Comparison of ENCODE assay signal across 22 cellular contexts in genomic region chr9:129403743-129404620, GRCh38.
A peak's percentile ranks its signal among the peaks of the same experiment; 100 is the strongest.
DNase-seq lines count a peak whose midpoint lies in the region; ATAC-seq and TF ChIP-seq lines count a peak whose summit lies in the region.
"Had no signal": no experiment of that assay in that cellular context is flagged by ENCODE, and none has a peak within 500 bp of the region (broad histone marks: within the 10 kb centered on the region; RNA-seq: fewer than 3 reads in every experiment).

No MANE protein-coding gene starts in this region.

- no peak overlapping the region for H3K4me3 Mint-ChIP-seq in Calu3 (ENCODE audit: low read depth, unreplicated experiment)
- H3K4me3 Mint-ChIP-seq: activated B cell treated with CpG ODN at 0.5 μM for 24 hours; activated naive CD8-positive, alpha-beta T cell treated with anti-CD3 and anti-CD28 coated beads, Interleukin-2, amount 50 U/mL, for 24 hours; stimulated activated naive CD8-positive, alpha-beta T cell treated with anti-CD3 and anti-CD28 coated beads, Interleukin-15, amount 100 ng/mL, for 72 hours had no signal

- no peak overlapping the region for H3K4me2 ChIP-seq in neural cell (ENCODE audit: low read length)
- H3K4me2 ChIP-seq: KMS-11 had no signal

- H3K9me3 Mint-ChIP-seq in Calu3 (ENCODE audit: low read depth, unreplicated experiment): no peaks in the 10 kb centered on the region
- H3K9me3 Mint-ChIP-seq: activated B cell treated with CpG ODN at 0.5 μM for 24 hours; activated naive CD8-positive, alpha-beta T cell treated with anti-CD3 and anti-CD28 coated beads, Interleukin-2, amount 50 U/mL, for 24 hours; activated T-helper 2 cell treated with anti-CD3 and anti-CD28 coated beads, Interferon-gamma antibody, Interleukin-2, Interleukin-4, amounts not matched to agents 10 μg/mL and 5 μg/mL and 100 μg/mL, durations not matched to agents 14 hours and 24 hours and 36 hours; H9; stimulated activated naive CD8-positive, alpha-beta T cell treated with anti-CD3 and anti-CD28 coated beads, Interleukin-15, amount 100 ng/mL, for 72 hours had no signal

- CTCF ChIA-PET in Calu3 (lab: Charles Lee): no interaction called here

- H3K4me1 ChIP-seq in left ventricle myocardium inferior (peaks cover 42% of the 10 kb centered on the region), vagina (peaks cover 64% of the 10 kb centered on the region), gastrocnemius medialis (peaks cover 0 to 10% of the 10 kb centered on the region in 2 donors)

- H3K9ac ChIP-seq in neural cell (ENCODE audit: low read length): peak overlapping the region; percentile 66
- H3K9ac ChIP-seq: KMS-11 had no signal

- no peak overlapping the region for H3K4me3 ChIP-seq in left ventricle myocardium inferior
- H3K4me3 ChIP-seq in dorsolateral prefrontal cortex: no peak overlapping the region
- H3K4me3 ChIP-seq in neural cell (ENCODE audit: low read length): no peak overlapping the region
- H3K4me3 ChIP-seq in vagina: no peak overlapping the region
- H3K4me3 ChIP-seq in gastrocnemius medialis: no peak overlapping the region
- H3K4me3 ChIP-seq: tibial nerve had no signal

- peaks cover 6% of the 10 kb centered on the region for H3K36me3 Mint-ChIP-seq in Calu3 (ENCODE audit: insufficient read depth, unreplicated experiment)

- TF ChIP-seq RAD21 in neural cell (conservative IDR thresholded peaks at IDR 0.05): no peak

- no TSS peak for BruUV-seq in Calu3 (replicated peaks; lab: Mats Ljungman, UMichigan)

- no peaks in the 10 kb centered on the region for H3K79me2 ChIP-seq in neural cell (replicated peaks; ENCODE audit: insufficient read depth, low read length)

- no peak for TF ChIP-seq POLR2A in vagina (IDR thresholded peaks at IDR 0.05)
- no peak for TF ChIP-seq POLR2A in gastrocnemius medialis (IDR thresholded peaks at IDR 0.05)

- no peak overlapping the region for H2AFZ ChIP-seq in neural cell (ENCODE audit: low read depth, low read length)

- H3F3A ChIP-seq in neural cell (ENCODE audit: insufficient read depth, low read length, poor library complexity, severe bottlenecking): no peaks in the 10 kb centered on the region

- no peak for TF ChIP-seq EP300 in neural cell (conservative IDR thresholded peaks at IDR 0.05; ENCODE audit: poor library complexity, severe bottlenecking)

- H3K4me1 Mint-ChIP-seq in Calu3 (ENCODE audit: low read depth, unreplicated experiment): peaks cover 29% of the 10 kb centered on the region

- H3K36me3 ChIP-seq in left ventricle myocardium inferior (no peaks in the 10 kb centered on the region), neural cell (ENCODE audit: insufficient read depth, low read length) (no peaks in the 10 kb centered on the region), vagina (no peaks in the 10 kb centered on the region), gastrocnemius medialis (no peaks in the 10 kb centered on the region)
- H3K36me3 ChIP-seq: brain microvascular endothelial cell, tibial nerve had no signal

- H3K9me3 ChIP-seq in left ventricle myocardium inferior (replicated peaks): no peaks in the 10 kb centered on the region
- no peaks in the 10 kb centered on the region for H3K9me3 ChIP-seq in neural cell (ENCODE audit: low read length)
- no peaks in the 10 kb centered on the region for H3K9me3 ChIP-seq in vagina
- no peaks in the 10 kb centered on the region for H3K9me3 ChIP-seq in gastrocnemius medialis
- H3K9me3 ChIP-seq: tibial nerve had no signal

- intact Hi-C loops in left cardiac atrium (cut with DNase I) (no loop called here), left ventricle myocardium inferior (cut with micrococcal nuclease) (no loop called here), dorsolateral prefrontal cortex (cut with DNase I) (loop anchor here in 1 of 2 donors (5.0 kb wide), 1 partner anchor 67 kb away; no protein-coding TSS in a partner anchor), vagina (cut with DNase I) (no loop called here), Calu3 (cut with micrococcal nuclease; ENCODE audit: unreplicated experiment) (no loop called here), gastrocnemius medialis (cut with DNase I; ENCODE audit: low total_unique reads) (no loop called here)

- in situ Hi-C loops in gastrocnemius medialis (cut with MboI; ENCODE audit: low sequenced_read_pairs in 4 of 4): no loop called here

- H3K27me3 ChIP-seq in left ventricle myocardium inferior (ENCODE audit: low read depth) (no peaks in the 10 kb centered on the region), dorsolateral prefrontal cortex (no peaks in the 10 kb centered on the region), neural cell (ENCODE audit: insufficient read depth, low read depth, low read length) (no peaks in the 10 kb centered on the region), vagina (no peaks in the 10 kb centered on the region), gastrocnemius medialis (no peaks in the 10 kb centered on the region)
- H3K27me3 ChIP-seq: brain microvascular endothelial cell, tibial nerve had no signal

- ATAC-seq in left cardiac atrium (no peak), gastrocnemius medialis (no peak)
- ATAC-seq: activated naive CD8-positive, alpha-beta T cell treated with anti-CD3 and anti-CD28 coated beads, Interleukin-2, amount 50 U/mL, for 24 hours; stimulated activated naive CD8-positive, alpha-beta T cell treated with anti-CD3 and anti-CD28 coated beads, Interleukin-15, amount 100 ng/mL, for 72 hours had no signal

- no peak overlapping the region for H3K27ac ChIP-seq in left ventricle myocardium inferior (replicated peaks)
- peak overlapping the region in 56 of 59 donors; percentile 43 to 97 (median 89) for H3K27ac ChIP-seq in dorsolateral prefrontal cortex
- peak overlapping the region; percentile 77 for H3K27ac ChIP-seq in neural cell (ENCODE audit: low read length)
- peak overlapping the region; percentile 96 for H3K27ac ChIP-seq in vagina
- no peak overlapping the region for H3K27ac ChIP-seq in gastrocnemius medialis
- H3K27ac ChIP-seq: brain microvascular endothelial cell, KMS-11 had no signal

- TF ChIP-seq CTCF in left ventricle myocardium inferior (IDR thresholded peaks at IDR 0.05; ENCODE audit: borderline replicate concordance) (no peak), dorsolateral prefrontal cortex (IDR thresholded peaks at IDR 0.05 in 54 of 56, conservative IDR thresholded peaks at IDR 0.05 in 2 of 56; ENCODE audit: low read depth in 1 of 56, partially characterized antibody in 56 of 56) (no peak), neural cell (IDR thresholded peaks at IDR 0.05; ENCODE audit: poor library complexity, severe bottlenecking) (no peak), vagina (IDR thresholded peaks at IDR 0.05) (no peak), Calu3 (IDR thresholded peaks at IDR 0.05; ENCODE audit: unreplicated experiment) (no peak), gastrocnemius medialis (IDR thresholded peaks at IDR 0.05 in 4 of 5, conservative IDR thresholded peaks at IDR 0.05 in 1 of 5) (no peak)

- no peak overlapping the region for H3K27ac Mint-ChIP-seq in Calu3 (ENCODE audit: unreplicated experiment)
- H3K27ac Mint-ChIP-seq: activated B cell treated with CpG ODN at 0.5 μM for 24 hours; activated naive CD8-positive, alpha-beta T cell treated with anti-CD3 and anti-CD28 coated beads, Interleukin-2, amount 50 U/mL, for 24 hours; activated T-helper 2 cell treated with anti-CD3 and anti-CD28 coated beads, Interferon-gamma antibody, Interleukin-2, Interleukin-4, amounts not matched to agents 10 μg/mL and 5 μg/mL and 100 μg/mL, durations not matched to agents 14 hours and 24 hours and 36 hours had no signal

- no peaks in the 10 kb centered on the region for H4K20me1 ChIP-seq in neural cell (ENCODE audit: insufficient read depth)

- no peaks in the 10 kb centered on the region for H3K27me3 Mint-ChIP-seq in Calu3 (ENCODE audit: unreplicated experiment)
- H3K27me3 Mint-ChIP-seq: stimulated activated naive CD8-positive, alpha-beta T cell treated with anti-CD3 and anti-CD28 coated beads, Interleukin-15, amount 100 ng/mL, for 72 hours had no signal

- no peaks in the 10 kb centered on the region for H3K9me2 ChIP-seq in neural cell (ENCODE audit: insufficient read depth, low read length)

- DNase-seq in left cardiac atrium (peak; percentile 17), left ventricle myocardium inferior (no peak), dorsolateral prefrontal cortex (no peak), vagina (ENCODE audit: extremely low spot score in 2 of 2) (no peak), Calu3 (no peak), gastrocnemius medialis (no peak), NCI-H82 treated with DMSO at 0.1 percent for 48 hours (lab: John Stamatoyannopoulos, UW; ENCODE audit: unreplicated experiment) (no peak)
- DNase-seq: activated B cell treated with CpG ODN at 0.5 μM for 24 hours; activated CD4-positive, alpha-beta T cell treated with anti-CD3 and anti-CD28 coated beads, Interleukin-2, amount 50 U/mL, for 48 hours; activated CD8-positive, alpha-beta memory T cell treated with anti-CD3 and anti-CD28 coated beads, Interleukin-2, amount 50 U/mL, for 48 hours; activated naive CD8-positive, alpha-beta T cell treated with anti-CD3 and anti-CD28 coated beads, Interleukin-2, amount 50 U/mL, for 24 hours; brain microvascular endothelial cell; H9; NCI-H524; RPMI8226; stimulated activated CD4-positive, alpha-beta T cell treated with anti-CD3 and anti-CD28 coated beads, Interleukin-4, amount 100 ng/mL, for 1 hour; stimulated activated naive CD8-positive, alpha-beta T cell treated with anti-CD3 and anti-CD28 coated beads, Interleukin-15, amount 100 ng/mL, for 72 hours; T1000 had no signal

TF ChIP-seq in neural cell, 6 proteins besides CTCF, POLR2A, EP300 and RAD21 (continues in another document):
- TF ChIP-seq POLR2AphosphoS5 (IDR thresholded peaks at IDR 0.05): no peak

Comparison
In these comparisons a context has a peak if more than half of its experiments do, and no peak if none do; other contexts are left out.
1. H3K27ac ChIP-seq: peak in dorsolateral prefrontal cortex (56 of 59), neural cell (single experiment) and vagina (single experiment); none in left ventricle myocardium inferior (single experiment) and gastrocnemius medialis (0 of 4).